10 cellular contexts compared by ENCODE assay signal in the genomic region with DNA sequence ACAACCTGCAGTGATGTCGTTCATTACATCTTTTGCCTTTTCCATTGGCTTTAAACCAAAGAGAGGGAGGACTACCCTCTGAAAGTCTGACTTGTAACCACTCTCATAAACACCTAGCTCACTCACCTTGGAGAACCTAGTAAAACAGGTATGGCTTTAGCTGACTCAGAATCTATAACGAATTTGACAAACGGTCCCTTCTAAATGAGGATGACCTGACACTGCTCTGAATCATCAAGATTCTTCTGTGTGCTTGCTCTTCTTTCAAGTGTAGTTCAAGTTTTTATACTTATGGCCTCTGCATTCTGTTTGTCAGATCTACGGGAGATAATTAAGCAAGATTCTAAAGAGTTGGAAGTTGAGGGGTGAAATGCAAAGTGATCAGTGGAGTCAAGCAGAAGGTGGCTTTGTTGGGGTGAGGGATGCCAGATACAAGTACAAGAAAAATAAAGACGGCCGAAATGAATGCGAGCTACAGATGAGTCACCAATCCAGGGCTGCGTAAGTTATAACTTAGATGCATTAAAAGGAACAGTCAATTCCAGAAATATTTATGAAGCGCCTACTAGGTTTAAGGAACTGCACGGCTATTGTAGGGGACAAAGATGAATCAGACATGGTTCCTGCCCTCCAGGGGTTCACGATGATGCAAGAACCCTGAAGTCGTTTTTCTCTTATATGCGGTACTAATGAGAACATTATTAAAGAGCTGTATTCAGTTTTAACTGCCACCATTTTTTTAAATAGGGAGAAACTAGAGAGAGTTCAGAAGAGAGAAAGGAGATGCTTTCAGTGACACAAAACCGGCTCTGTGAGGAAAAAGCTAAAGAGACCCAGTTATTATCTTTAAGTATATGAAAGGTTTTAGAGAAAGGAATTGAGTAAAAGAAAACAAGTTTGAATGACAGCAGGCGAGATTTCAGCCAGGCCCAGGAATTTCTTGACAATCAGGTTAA. TPM values are rescaled to one million over a fixed set of nuclear protein-coding genes. Genes with fewer than 3 reads are reported as not detected.
DNase-seq lines count a peak whose midpoint lies in the region; ATAC-seq and TF ChIP-seq lines count a peak whose summit lies in the region.
"Had no signal": no experiment of that assay in that cellular context is flagged by ENCODE, and none has a peak within 500 bp of the region (broad histone marks: within the 10 kb centered on the region; RNA-seq: fewer than 3 reads in every experiment).

No MANE protein-coding gene starts in this region.

- no peak overlapping the region for H3K4me3 ChIP-seq in GM23338

- H3K9me2 ChIP-seq in GM23338 (ENCODE audit: insufficient read depth): no peaks in the 10 kb centered on the region; the same call in 1 of the 2 replicates

- H3K4me2 ChIP-seq in GM23338: no peak overlapping the region

- H3K27ac ChIP-seq in GM23338 (ENCODE audit: low read depth): no peak overlapping the region

- H3F3A ChIP-seq in GM23338 (replicated peaks; ENCODE audit: low read depth): no peaks in the 10 kb centered on the region

- H3K4me1 Mint-ChIP-seq in GM23338: peaks cover 35% of the 10 kb centered on the region
- peaks cover 53 to 62% of the 10 kb centered on the region in 2 donors for H3K4me1 Mint-ChIP-seq in effector memory CD8-positive, alpha-beta T cell (ENCODE audit: low read depth in 2 of 2)

- H3K36me3 ChIP-seq in GM23338 (ENCODE audit: insufficient read depth): no peaks in the 10 kb centered on the region; the same call in 1 of the 2 replicates

- H3K27ac Mint-ChIP-seq in GM23338: peak overlapping the region; percentile 11; the same call in 1 of the 2 replicates
- peak overlapping the region in 1 of 2 donors; percentile 5 for H3K27ac Mint-ChIP-seq in effector memory CD8-positive, alpha-beta T cell
- H3K27ac Mint-ChIP-seq: T-helper 2 cell treated with Interferon-gamma antibody and Interleukin-4, amounts not matched to agents 5 μg/mL and 100 μg/mL, for 36 hours had no signal

- DNase-seq in GM23338 (ENCODE audit: low spot score) (no peak), SIG-M5 treated with dmso at 0.1 percent for 504 hours (lab: John Stamatoyannopoulos, UW; ENCODE audit: unreplicated experiment) (peak; percentile 85), pulmonary artery endothelial cell (ENCODE audit: low read depth, low spot score) (peak; percentile 55), GOT3 (lab: John Stamatoyannopoulos, UW) (no peak), hippocampal formation (lab: John Stamatoyannopoulos, UW) (no peak), NCI-H2107 treated with DMSO at 0.1 percent for 48 hours (lab: John Stamatoyannopoulos, UW; ENCODE audit: unreplicated experiment) (no peak)
- no peak for DNase-seq in effector memory CD8-positive, alpha-beta T cell
- DNase-seq: erythroblast had no signal

- ATAC-seq in GM23338 (no peak), GM21786 (IDR thresholded peaks at IDR 0.05; ENCODE audit: unreplicated experiment) (no peak)
- no peak for ATAC-seq in effector memory CD8-positive, alpha-beta T cell (replicated peaks)

- H3K36me3 Mint-ChIP-seq in GM23338 (ENCODE audit: low read depth): no peaks in the 10 kb centered on the region
- peaks cover 5% of the 10 kb centered on the region for H3K36me3 Mint-ChIP-seq in effector memory CD8-positive, alpha-beta T cell (ENCODE audit: insufficient read depth)

- peaks cover 7% of the 10 kb centered on the region; the same call in 1 of the 2 replicates for H4K20me1 ChIP-seq in GM23338 (replicated peaks; ENCODE audit: insufficient read depth)

- peaks cover 63% of the 10 kb centered on the region for H3K79me2 ChIP-seq in GM23338 (replicated peaks; ENCODE audit: insufficient read depth)

- H3K4me3 Mint-ChIP-seq in GM23338: no peak overlapping the region
- peak overlapping the region; percentile 7 to 16 for H3K4me3 Mint-ChIP-seq in effector memory CD8-positive, alpha-beta T cell
- H3K4me3 Mint-ChIP-seq: T-helper 2 cell treated with Interferon-gamma antibody and Interleukin-4, amounts not matched to agents 5 μg/mL and 100 μg/mL, for 36 hours had no signal

- H3K4me1 ChIP-seq in GM23338 (ENCODE audit: insufficient read depth): peaks cover 11% of the 10 kb centered on the region

- TF ChIP-seq CTCF in GM23338 (conservative IDR thresholded peaks at IDR 0.05; ENCODE audit: low read depth in 2 of 2): no peak

- no peaks in the 10 kb centered on the region for H3K9me3 Mint-ChIP-seq in GM23338
- no peaks in the 10 kb centered on the region for H3K9me3 Mint-ChIP-seq in effector memory CD8-positive, alpha-beta T cell
- H3K9me3 Mint-ChIP-seq: T-helper 2 cell treated with Interferon-gamma antibody and Interleukin-4, amounts not matched to agents 5 μg/mL and 100 μg/mL, for 36 hours had no signal

- peaks cover 5% of the 10 kb centered on the region for H3K27me3 ChIP-seq in GM23338 (ENCODE audit: insufficient read depth)

- peaks cover 9% of the 10 kb centered on the region for H3K27me3 Mint-ChIP-seq in GM23338 (ENCODE audit: insufficient read depth, low read depth, poor library complexity)
- no peaks in the 10 kb centered on the region for H3K27me3 Mint-ChIP-seq in effector memory CD8-positive, alpha-beta T cell

- no peak overlapping the region for H2AFZ ChIP-seq in GM23338

TF ChIP-seq in GM23338, 12 proteins besides CTCF, POLR2A, EP300 and RAD21 (continues in another document):
- TF ChIP-seq POLR2AphosphoS5 (IDR thresholded peaks at IDR 0.05; ENCODE audit: low read depth): no peak
- TF ChIP-seq JUNB (IDR thresholded peaks at IDR 0.05; ENCODE audit: unreplicated experiment): no peak
- TF ChIP-seq, protein P1, sequence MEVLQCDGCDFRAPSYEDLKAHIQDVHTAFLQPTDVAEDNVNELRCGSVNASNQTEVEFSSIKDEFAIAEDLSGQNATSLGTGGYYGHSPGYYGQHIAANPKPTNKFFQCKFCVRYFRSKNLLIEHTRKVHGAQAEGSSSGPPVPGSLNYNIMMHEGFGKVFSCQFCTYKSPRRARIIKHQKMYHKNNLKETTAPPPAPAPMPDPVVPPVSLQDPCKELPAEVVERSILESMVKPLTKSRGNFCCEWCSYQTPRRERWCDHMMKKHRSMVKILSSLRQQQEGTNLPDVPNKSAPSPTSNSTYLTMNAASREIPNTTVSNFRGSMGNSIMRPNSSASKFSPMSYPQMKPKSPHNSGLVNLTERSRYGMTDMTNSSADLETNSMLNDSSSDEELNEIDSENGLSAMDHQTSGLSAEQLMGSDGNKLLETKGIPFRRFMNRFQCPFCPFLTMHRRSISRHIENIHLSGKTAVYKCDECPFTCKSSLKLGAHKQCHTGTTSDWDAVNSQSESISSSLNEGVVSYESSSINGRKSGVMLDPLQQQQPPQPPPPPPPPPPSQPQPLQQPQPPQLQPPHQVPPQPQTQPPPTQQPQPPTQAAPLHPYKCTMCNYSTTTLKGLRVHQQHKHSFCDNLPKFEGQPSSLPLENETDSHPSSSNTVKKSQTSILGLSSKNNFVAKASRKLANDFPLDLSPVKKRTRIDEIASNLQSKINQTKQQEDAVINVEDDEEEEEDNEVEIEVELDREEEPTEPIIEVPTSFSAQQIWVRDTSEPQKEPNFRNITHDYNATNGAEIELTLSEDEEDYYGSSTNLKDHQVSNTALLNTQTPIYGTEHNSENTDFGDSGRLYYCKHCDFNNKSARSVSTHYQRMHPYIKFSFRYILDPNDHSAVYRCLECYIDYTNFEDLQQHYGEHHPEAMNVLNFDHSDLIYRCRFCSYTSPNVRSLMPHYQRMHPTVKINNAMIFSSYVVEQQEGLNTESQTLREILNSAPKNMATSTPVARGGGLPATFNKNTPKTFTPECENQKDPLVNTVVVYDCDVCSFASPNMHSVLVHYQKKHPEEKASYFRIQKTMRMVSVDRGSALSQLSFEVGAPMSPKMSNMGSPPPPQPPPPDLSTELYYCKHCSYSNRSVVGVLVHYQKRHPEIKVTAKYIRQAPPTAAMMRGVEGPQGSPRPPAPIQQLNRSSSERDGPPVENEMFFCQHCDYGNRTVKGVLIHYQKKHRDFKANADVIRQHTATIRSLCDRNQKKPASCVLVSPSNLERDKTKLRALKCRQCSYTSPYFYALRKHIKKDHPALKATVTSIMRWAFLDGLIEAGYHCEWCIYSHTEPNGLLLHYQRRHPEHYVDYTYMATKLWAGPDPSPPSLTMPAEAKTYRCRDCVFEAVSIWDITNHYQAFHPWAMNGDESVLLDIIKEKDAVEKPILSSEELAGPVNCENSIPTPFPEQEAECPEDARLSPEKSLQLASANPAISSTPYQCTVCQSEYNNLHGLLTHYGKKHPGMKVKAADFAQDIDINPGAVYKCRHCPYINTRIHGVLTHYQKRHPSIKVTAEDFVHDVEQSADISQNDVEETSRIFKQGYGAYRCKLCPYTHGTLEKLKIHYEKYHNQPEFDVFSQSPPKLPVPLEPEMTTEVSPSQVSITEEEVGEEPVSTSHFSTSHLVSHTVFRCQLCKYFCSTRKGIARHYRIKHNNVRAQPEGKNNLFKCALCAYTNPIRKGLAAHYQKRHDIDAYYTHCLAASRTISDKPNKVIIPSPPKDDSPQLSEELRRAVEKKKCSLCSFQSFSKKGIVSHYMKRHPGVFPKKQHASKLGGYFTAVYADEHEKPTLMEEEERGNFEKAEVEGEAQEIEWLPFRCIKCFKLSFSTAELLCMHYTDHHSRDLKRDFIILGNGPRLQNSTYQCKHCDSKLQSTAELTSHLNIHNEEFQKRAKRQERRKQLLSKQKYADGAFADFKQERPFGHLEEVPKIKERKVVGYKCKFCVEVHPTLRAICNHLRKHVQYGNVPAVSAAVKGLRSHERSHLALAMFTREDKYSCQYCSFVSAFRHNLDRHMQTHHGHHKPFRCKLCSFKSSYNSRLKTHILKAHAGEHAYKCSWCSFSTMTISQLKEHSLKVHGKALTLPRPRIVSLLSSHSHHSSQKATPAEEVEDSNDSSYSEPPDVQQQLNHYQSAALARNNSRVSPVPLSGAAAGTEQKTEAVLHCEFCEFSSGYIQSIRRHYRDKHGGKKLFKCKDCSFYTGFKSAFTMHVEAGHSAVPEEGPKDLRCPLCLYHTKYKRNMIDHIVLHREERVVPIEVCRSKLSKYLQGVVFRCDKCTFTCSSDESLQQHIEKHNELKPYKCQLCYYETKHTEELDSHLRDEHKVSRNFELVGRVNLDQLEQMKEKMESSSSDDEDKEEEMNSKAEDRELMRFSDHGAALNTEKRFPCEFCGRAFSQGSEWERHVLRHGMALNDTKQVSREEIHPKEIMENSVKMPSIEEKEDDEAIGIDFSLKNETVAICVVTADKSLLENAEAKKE (CRISPR knock-in tag; IDR thresholded peaks at IDR 0.05): no peak
- TF ChIP-seq NANOG (IDR thresholded peaks at IDR 0.05; ENCODE audit: borderline replicate concordance): no peak
- TF ChIP-seq ZNF331 (CRISPR knock-in tag; IDR thresholded peaks at IDR 0.05; ENCODE audit: low read depth): no peak
- no peak for TF ChIP-seq ZNF114 (CRISPR knock-in tag; IDR thresholded peaks at IDR 0.05)
- TF ChIP-seq EZH2phosphoT487 (IDR thresholded peaks at IDR 0.05; ENCODE audit: unreplicated experiment): no peak
- no peak for TF ChIP-seq CREB1 (CRISPR knock-in tag; IDR thresholded peaks at IDR 0.05; ENCODE audit: low read depth)

RNA-seq across cellular contexts. Expression of a gene that starts 6.5 kb away (rescaled TPM):
- 13.8 and 16.9 TPM in 2 replicates for total RNA-seq in GM23338 (2014; rRNA removed; shearing (Covaris generic))
- polyA plus RNA-seq in GM23338 (2016; fragmentation: Nextera tagmentation; extraction: Ambion mirVana): 5.9 and 7.3 TPM in 2 replicates
- 10.6 and 14.3 TPM in 2 replicates for total RNA-seq in pulmonary artery endothelial cell

RNA-seq across cellular contexts. Expression of a gene that starts 57.8 kb away (rescaled TPM):
- total RNA-seq in GM23338 (2014; rRNA removed; shearing (Covaris generic)): 1.0 TPM in 1 of 2 replicates, not detected in the other
- polyA plus RNA-seq in GM23338 (2016; fragmentation: Nextera tagmentation; extraction: Ambion mirVana): 0.89 and 1.3 TPM in 2 replicates
- 8.1 and 10.6 TPM in 2 replicates for total RNA-seq in pulmonary artery endothelial cell

Comparison
In these comparisons a context has a peak if more than half of its experiments do, and no peak if none do; other contexts are left out.
1. DNase-seq: peak in SIG-M5 treated with dmso at 0.1 percent for 504 hours (single experiment) and pulmonary artery endothelial cell (single experiment); none in GM23338 (single experiment), effector memory CD8-positive, alpha-beta T cell (0 of 3), GOT3 (single experiment), hippocampal formation (0 of 2) and NCI-H2107 treated with DMSO at 0.1 percent for 48 hours (single experiment).